In genomic region chr3:197807969-197808587, GRCh38 we compare ENCODE assay signal across 13 cellular contexts. TPM values are rescaled to one million over a fixed set of nuclear protein-coding genes. Genes with fewer than 3 reads are reported as not detected.
A peak's percentile ranks its signal among the peaks of the same experiment; 100 is the strongest.
DNase-seq lines count a peak whose midpoint lies in the region; ATAC-seq and TF ChIP-seq lines count a peak whose summit lies in the region.
"Had no signal": no experiment of that assay in that cellular context is flagged by ENCODE, and none has a peak within 500 bp of the region (broad histone marks: within the 10 kb centered on the region; RNA-seq: fewer than 3 reads in every experiment).

No MANE protein-coding gene starts in this region.

- WGBS in IMR-90 (ENCODE audit: extremely low coverage in 2 of 2, insufficient read length in 1 of 2), 2 experiments = no CpG with 5 or more reads among the region's 4 CpGs

- peak overlapping the region in 5 of 9 donors; percentile 3 to 72 (median 21) for H3K27ac Mint-ChIP-seq in naive thymus-derived CD4-positive, alpha-beta T cell

- H2BK120ac ChIP-seq in IMR-90 (ENCODE audit: low read depth, low read length) = no peak overlapping the region

- peaks cover 15 to 50% (median 43%) of the 10 kb centered on the region in 7 donors for H3K4me1 Mint-ChIP-seq in naive thymus-derived CD4-positive, alpha-beta T cell

- peak overlapping the region; percentile 64 for H2BK5ac ChIP-seq in IMR-90 (ENCODE audit: low read depth, low read length, poor library complexity, severe bottlenecking)

- H2AFZ ChIP-seq in IMR-90 (replicated peaks; ENCODE audit: low read length, poor library complexity) = no peak overlapping the region

- no peak for TF ChIP-seq RAD21 in IMR-90 (IDR thresholded peaks at IDR 0.05; ENCODE audit: low read length)

- H2AK9ac ChIP-seq in IMR-90 (replicated peaks; ENCODE audit: low read depth, low read length, poor library complexity) = no peak overlapping the region

- H3K4me3 Mint-ChIP-seq in naive thymus-derived CD4-positive, alpha-beta T cell = peak overlapping the region in 1 of 10 donors; percentile 22

- H2BK20ac ChIP-seq in IMR-90 (ENCODE audit: low read depth, low read length) = no peak overlapping the region

- no peak overlapping the region for H4K91ac ChIP-seq in IMR-90 (ENCODE audit: insufficient read depth, low read depth, low read length)

- no peak overlapping the region for H3K56ac ChIP-seq in IMR-90 (ENCODE audit: extremely low read depth, insufficient read depth, low read length)

- H2BK15ac ChIP-seq in IMR-90 (ENCODE audit: low read depth, low read length) = no peak overlapping the region

- peak overlapping the region; percentile 77; the same call in 1 of the 2 replicates for H3K14ac ChIP-seq in IMR-90 (replicated peaks; ENCODE audit: low read depth, low read length)

- H3K4me1 ChIP-seq in IMR-90 (ENCODE audit: control insufficient read depth, insufficient read depth, low read length) = peaks cover 19% of the 10 kb centered on the region
- H3K4me1 ChIP-seq in naive thymus-derived CD4-positive, alpha-beta T cell (ENCODE audit: control insufficient read depth in 2 of 2, insufficient read depth in 2 of 2, low read length in 2 of 2) = peaks cover 0 to 4% of the 10 kb centered on the region in 2 donors

- no TSS peak for BruUV-seq in IMR-90 (replicated peaks; lab: Mats Ljungman, UMichigan)

- peak overlapping the region; percentile 57; the same call in 1 of the 2 replicates for H3K23ac ChIP-seq in IMR-90 (ENCODE audit: low read depth, low read length)

- peak overlapping the region; percentile 66 for H3K4me2 ChIP-seq in IMR-90 (ENCODE audit: low read depth, low read length)

- peak overlapping the region; percentile 18; the same call in 1 of the 2 replicates for H3K18ac ChIP-seq in IMR-90 (ENCODE audit: low read depth, low read length)

- DNase-seq in AG08395 (ENCODE audit: low spot score) (peak; percentile 45), IMR-90 (peak; percentile 41), brain microvascular endothelial cell (no peak), NCI-H2171 (lab: John Stamatoyannopoulos, UW) (no peak), NCI-H526 treated with DMSO at 0.1 percent for 48 hours (lab: John Stamatoyannopoulos, UW) (no peak)
- no peak for DNase-seq in naive thymus-derived CD4-positive, alpha-beta T cell
- DNase-seq: effector CD8-positive, alpha-beta T cell; GOT3; kidney glomerular epithelial cell; NCI-H2171 treated with DMSO at 0.1 percent for 48 hours had no signal

- peak overlapping the region; percentile 22 for H3K4ac ChIP-seq in IMR-90 (ENCODE audit: low read depth, low read length)

- H3K36me3 Mint-ChIP-seq in naive thymus-derived CD4-positive, alpha-beta T cell = peaks cover 0 to 9% (median 8%) of the 10 kb centered on the region in 5 donors

- peaks cover 15 to 58% of the 10 kb centered on the region in 2 experiments for H3K79me1 ChIP-seq in IMR-90 (ENCODE audit: low read depth in 1 of 2, low read length in 2 of 2)

- H3K27ac ChIP-seq in IMR-90 (ENCODE audit: insufficient read depth, low read length) (peak overlapping the region; percentile 49; the same call in 1 of the 2 replicates), brain microvascular endothelial cell (peak overlapping the region; percentile 6)
- no peak overlapping the region for H3K27ac ChIP-seq in naive thymus-derived CD4-positive, alpha-beta T cell (ENCODE audit: low read depth, low read length)

- H3K27me3 Mint-ChIP-seq in naive thymus-derived CD4-positive, alpha-beta T cell = no peaks in the 10 kb centered on the region

- in situ Hi-C loops in IMR-90 (cut with MboI; ENCODE audit: low sequenced_read_pairs) (no loop called here), brain microvascular endothelial cell (cut with HindIII; ENCODE audit: low pct_ligation_motif_present, low sequenced_read_pairs) (no loop called here)

- dilution Hi-C loops in IMR-90 (cut with HindIII; ENCODE audit: low sequenced_read_pairs, unreplicated experiment) = no loop called here

- H3K9ac ChIP-seq in IMR-90 (ENCODE audit: low read depth, low read length) = no peak overlapping the region

- H3K4me3 ChIP-seq in IMR-90 (ENCODE audit: insufficient read depth, low read depth, low read length) (no peak overlapping the region), brain microvascular endothelial cell (ENCODE audit: low read depth, low read length) (no peak overlapping the region)
- H3K4me3 ChIP-seq in naive thymus-derived CD4-positive, alpha-beta T cell (ENCODE audit: low read length) = no peak overlapping the region
- H3K4me3 ChIP-seq: skin epidermis had no signal

- CTCF ChIA-PET in IMR-90 (lab: Yijun Ruan, JAX) = no interaction called here
- CTCF ChIA-PET in naive thymus-derived CD4-positive, alpha-beta T cell (lab: Charles Lee) = no interaction called here

- no peak overlapping the region for H2AK5ac ChIP-seq in IMR-90 (ENCODE audit: low read depth, low read length)

- H3K9me3 Mint-ChIP-seq in naive thymus-derived CD4-positive, alpha-beta T cell = no peaks in the 10 kb centered on the region

- ATAC-seq in IMR-90 (ENCODE audit: low read depth) (peak; percentile 59), HG03439 (IDR thresholded peaks at IDR 0.05; ENCODE audit: unreplicated experiment) (no peak), HG03521 (IDR thresholded peaks at IDR 0.05; ENCODE audit: unreplicated experiment) (no peak)
- ATAC-seq in naive thymus-derived CD4-positive, alpha-beta T cell = no peak

- POLR2A ChIA-PET in IMR-90 (lab: Charles Lee; ENCODE audit: unreplicated experiment) = no interaction called here
- POLR2A ChIA-PET in naive thymus-derived CD4-positive, alpha-beta T cell (lab: Charles Lee) = interaction anchor here (0.7 kb wide), 1 partner anchor 39 kb away, joined by 3 read pairs; no protein-coding TSS in a partner anchor

- no peak for TF ChIP-seq CTCF in IMR-90 (conservative IDR thresholded peaks at IDR 0.05; ENCODE audit: low read depth, low read length)
- TF ChIP-seq CTCF in brain microvascular endothelial cell (IDR thresholded peaks at IDR 0.05; ENCODE audit: low read depth, low read length, missing control alignments) = no peak

- TF ChIP-seq POLR2A in IMR-90 (IDR thresholded peaks at IDR 0.05; ENCODE audit: low read depth, low read length) = no peak

- intact Hi-C loops in IMR-90 (cut with micrococcal nuclease) = no loop called here
- intact Hi-C loops in naive thymus-derived CD4-positive, alpha-beta T cell (cut with micrococcal nuclease) = no loop called here

- H4K20me1 ChIP-seq in IMR-90 (ENCODE audit: insufficient read depth, low read length) = peaks cover 55% of the 10 kb centered on the region

- H3K36me3 ChIP-seq in IMR-90 (ENCODE audit: control insufficient read depth, insufficient read depth, low read length) (no peaks in the 10 kb centered on the region), brain microvascular endothelial cell (replicated peaks) (no peaks in the 10 kb centered on the region)
- no peaks in the 10 kb centered on the region for H3K36me3 ChIP-seq in naive thymus-derived CD4-positive, alpha-beta T cell (ENCODE audit: control insufficient read depth in 2 of 3, insufficient read depth in 3 of 3, low read length in 3 of 3)

- H3K27me3 ChIP-seq in IMR-90 (ENCODE audit: control insufficient read depth, insufficient read depth, low read length) (no peaks in the 10 kb centered on the region), brain microvascular endothelial cell (replicated peaks) (no peaks in the 10 kb centered on the region)
- no peaks in the 10 kb centered on the region for H3K27me3 ChIP-seq in naive thymus-derived CD4-positive, alpha-beta T cell (ENCODE audit: control insufficient read depth in 2 of 2, insufficient read depth in 2 of 2, low read length in 2 of 2)

- no peaks in the 10 kb centered on the region for H3K9me3 ChIP-seq in IMR-90 (ENCODE audit: control insufficient read depth, insufficient read depth, low read length)
- no peaks in the 10 kb centered on the region for H3K9me3 ChIP-seq in naive thymus-derived CD4-positive, alpha-beta T cell (ENCODE audit: control insufficient read depth in 2 of 3, low read length in 3 of 3)

- 0 out of 4 replicates have a peak overlapping the region, but pooled peaks of 1 of the 2 experiments have one; percentile 7 for H4K8ac ChIP-seq in IMR-90 (ENCODE audit: low read depth in 2 of 2, low read length in 2 of 2)

- H3K9me1 ChIP-seq in IMR-90 (ENCODE audit: insufficient read depth, low read length) = peaks cover 8% of the 10 kb centered on the region

- no peak overlapping the region; the same call in 1 of the 2 replicates for H4K5ac ChIP-seq in IMR-90 (ENCODE audit: low read depth, low read length)

TF ChIP-seq in IMR-90, 13 proteins besides CTCF, POLR2A, EP300 and RAD21:
- TF ChIP-seq SMC3 (IDR thresholded peaks at IDR 0.05; ENCODE audit: low read depth, low read length) (no peak), FOS (IDR thresholded peaks at IDR 0.05; ENCODE audit: low read depth, low read length) (no peak), RCOR1 (IDR thresholded peaks at IDR 0.05; ENCODE audit: insufficient replicate concordance, low read length) (no peak), CEBPB (IDR thresholded peaks at IDR 0.05; ENCODE audit: low read depth, low read length) (no peak), USF2 (IDR thresholded peaks at IDR 0.05; ENCODE audit: low read depth, low read length) (no peak), CHD1 (IDR thresholded peaks at IDR 0.05; ENCODE audit: low read depth, low read length) (no peak), MAFK (IDR thresholded peaks at IDR 0.05; ENCODE audit: low read depth, low read length) (no peak)

RNA-seq across cellular contexts. Expression of gene LRCH3, which starts 17.0 kb away (rescaled TPM):
- total RNA-seq in IMR-90 (2012; rRNA removed) = 28.5 and 33.1 TPM in 2 replicates
- 30.4 and 40.5 TPM in 2 replicates for polyA plus RNA-seq in IMR-90 (2012; rRNA removed)
- polyA plus RNA-seq in IMR-90 (2012; cell fraction: cytosol; rRNA removed) = 14.1 and 42.1 TPM in 2 replicates
- polyA plus RNA-seq in IMR-90 (2012; cell fraction: nucleus; rRNA removed; ENCODE audit: low replicate concordance) = 19.7 and 60.8 TPM in 2 replicates
- total RNA-seq in naive thymus-derived CD4-positive, alpha-beta T cell = 10 to 100 TPM; 43.5 to 75.5 (median 68.5) TPM
- polyA plus RNA-seq in naive thymus-derived CD4-positive, alpha-beta T cell = 10 to 100 TPM; 13.5 to 35.2 TPM

RNA-seq across cellular contexts. Expression of gene FYTTD1, which starts 58.4 kb away (rescaled TPM):
- total RNA-seq in IMR-90 (2012; rRNA removed) = 50.2 and 67.2 TPM in 2 replicates
- 15.4 and 20.4 TPM in 2 replicates for polyA plus RNA-seq in IMR-90 (2012; rRNA removed)
- 2.2 and 3.6 TPM in 2 replicates for polyA plus RNA-seq in IMR-90 (2012; cell fraction: cytosol; rRNA removed)
- polyA plus RNA-seq in IMR-90 (2012; cell fraction: nucleus; rRNA removed; ENCODE audit: low replicate concordance) = 1.6 and 12.9 TPM in 2 replicates
- 10 to 100 TPM; 45.6 to 63.4 (median 58.0) TPM for total RNA-seq in naive thymus-derived CD4-positive, alpha-beta T cell
- 100 to 1,000 TPM in 1 of 2 donors, 10 to 100 TPM in 1; 81.0 to 102 TPM for polyA plus RNA-seq in naive thymus-derived CD4-positive, alpha-beta T cell

Comparison
In these comparisons a context has a peak if more than half of its experiments do, and no peak if none do; other contexts are left out.
1. DNase-seq: peak in AG08395 (single experiment) and IMR-90 (single experiment); none in brain microvascular endothelial cell (single experiment), naive thymus-derived CD4-positive, alpha-beta T cell (0 of 9), NCI-H2171 (single experiment) and NCI-H526 treated with DMSO at 0.1 percent for 48 hours (single experiment).